32 cellular contexts compared by ENCODE assay signal in the genomic region with DNA sequence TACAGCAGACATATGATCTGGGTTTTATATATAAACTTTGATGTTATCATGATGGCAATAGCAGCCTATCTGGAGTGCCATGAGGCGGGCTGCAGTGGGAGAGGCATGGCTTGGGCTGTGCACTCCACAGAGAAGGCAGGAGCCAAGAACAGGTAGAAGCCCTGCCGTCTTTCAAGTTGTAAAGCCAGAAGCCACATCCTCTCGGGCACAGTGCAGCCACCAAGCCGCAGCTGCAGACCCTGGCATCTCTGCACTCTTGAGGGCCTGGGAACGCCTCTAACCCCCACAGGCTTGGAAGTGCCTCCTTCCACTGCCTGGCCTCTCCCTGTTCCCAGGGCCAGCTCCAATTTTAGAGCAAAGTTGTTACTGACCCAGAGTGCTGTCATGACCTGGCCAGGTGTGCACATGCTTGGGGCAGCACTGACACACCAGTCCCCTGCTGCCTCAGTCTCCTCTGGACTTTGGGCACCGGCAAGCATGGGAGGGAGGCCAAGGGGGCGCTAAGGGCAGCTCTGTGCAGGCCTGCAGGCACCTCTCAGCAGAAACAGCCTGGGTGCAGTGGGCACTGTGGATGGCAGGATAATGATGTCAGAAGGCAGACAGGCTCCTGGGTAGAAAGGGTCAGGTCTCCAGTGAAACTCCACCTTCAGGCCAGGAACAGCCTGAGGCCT.
"Had no signal": no experiment of that assay in that cellular context is flagged by ENCODE, and none has a peak within 500 bp of the region (broad histone marks: within the 10 kb centered on the region; RNA-seq: fewer than 3 reads in every experiment).

No MANE protein-coding gene starts in this region.

- H3K36me3 ChIP-seq: adrenal gland, SJCRH30 had no signal

- H3K4me1 ChIP-seq: adrenal gland, body of pancreas, SJCRH30 had no signal

- H3K27me3 ChIP-seq: adrenal gland, body of pancreas, SJCRH30 had no signal

- H3K4me3 ChIP-seq: adrenal gland, body of pancreas, SJCRH30, SK-N-MC had no signal

- H3K9me3 ChIP-seq: adrenal gland, body of pancreas, SJCRH30 had no signal

- DNase-seq: activated CD4-positive, alpha-beta T cell treated with anti-CD3 and anti-CD28 coated beads for 36 hours; activated CD4-positive, alpha-beta T cell treated with anti-CD3 and anti-CD28 coated beads, Interleukin-2, amount 10 ng/mL, durations not matched to agents 7 days and 5 days; activated CD4-positive, alpha-beta T cell treated with anti-CD3 and anti-CD28 coated beads, Interleukin-2, amount 50 U/mL, for 48 hours; activated CD8-positive, alpha-beta T cell treated with anti-CD3 and anti-CD28 coated beads, Interleukin-2, amount 10 ng/mL, durations not matched to agents 7 days and 5 days; activated gamma-delta T cell treated with Interleukin-2 at 50 U/mL for 16 hours; activated naive CD4-positive, alpha-beta T cell treated with anti-CD3 and anti-CD28 coated beads for 36 hours; activated T-cell treated with anti-CD3 and anti-CD28 coated beads for 4 hours; activated T-cell treated with anti-CD3 and anti-CD28 coated beads, Interleukin-2, amount 50 U/mL, for 4 hours; adrenal gland; body of pancreas; caudate nucleus; Karpas-422; KBM-7; NCI-H1048; NCI-H1105 treated with DMSO at 0.1 percent for 48 hours; NCI-H1436 treated with DMSO at 0.1 percent for 48 hours; NCI-H187; NCI-H2029 treated with DMSO at 0.1 percent for 48 hours; NCI-H2107; NCI-H2171; NCI-H510A; NCI-H526; NCI-H748 treated with DMSO at 0.1 percent for 48 hours; NK-92 treated with Interleukin-12 subunit alpha and Interleukin-12 subunit beta, amount 100 ng/mL, for 24 hours; PC-3; SHP77; SJCRH30 had no signal

- ATAC-seq: activated CD4-positive, alpha-beta T cell treated with anti-CD3 and anti-CD28 coated beads for 36 hours; activated CD4-positive, CD25-positive, alpha-beta regulatory T cell treated with anti-CD3 and anti-CD28 coated beads, Interleukin-2, amount 50 U/mL, for 24 hours; activated CD8-positive, alpha-beta T cell treated with anti-CD3 and anti-CD28 coated beads, Interleukin-2, amount 10 ng/mL, durations not matched to agents 7 days and 5 days; activated naive CD4-positive, alpha-beta T cell treated with anti-CD3 and anti-CD28 coated beads, Interleukin-2, amount 50 U/mL, for 72 hours; activated T-cell treated with anti-CD3 and anti-CD28 coated beads, Interleukin-2, amount 50 U/mL, for 4 hours; body of pancreas; PC-3; WTC11 had no signal

- H3K27ac ChIP-seq: adrenal gland, body of pancreas, RWPE1, SJCRH30, SK-N-MC had no signal
